In the genomic region with DNA sequence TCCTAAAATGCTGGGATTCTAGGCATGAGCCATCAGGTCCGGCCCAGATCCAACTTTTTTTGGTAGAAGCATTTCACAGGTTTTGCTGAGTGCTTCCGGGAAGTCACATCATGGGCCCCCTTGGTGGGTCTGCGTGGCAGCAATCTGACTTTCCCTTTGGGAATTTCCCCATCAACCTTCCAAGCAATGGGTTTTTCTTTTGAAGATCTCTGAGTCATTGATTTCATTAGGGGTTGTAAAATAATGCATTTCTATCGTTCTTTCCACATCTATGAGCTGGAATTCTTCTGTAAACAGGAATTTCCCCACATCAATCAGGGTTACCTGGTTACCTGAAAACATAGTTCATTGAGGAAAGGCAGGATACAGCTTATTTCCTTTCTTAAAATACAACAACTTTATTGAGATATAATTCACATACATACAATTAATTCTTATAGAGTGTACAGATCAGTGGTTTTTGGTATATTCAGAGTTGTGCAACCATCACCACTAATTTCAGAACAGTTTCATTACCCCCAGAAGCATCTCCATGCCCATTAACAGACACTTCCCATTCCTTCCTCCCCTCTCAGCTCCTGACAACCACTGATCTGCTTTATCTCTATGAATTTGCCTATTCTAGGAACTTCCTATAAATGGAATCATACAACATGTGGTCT, we compare ENCODE assay signal across 14 cellular contexts. TPM values are rescaled to one million over a fixed set of nuclear protein-coding genes. Genes with fewer than 3 reads are reported as not detected.
A peak's percentile ranks its signal among the peaks of the same experiment; 100 is the strongest.
DNase-seq lines count a peak whose midpoint lies in the region; ATAC-seq and FAIRE-seq lines count a peak whose summit lies in the region.
"Had no signal": no experiment of that assay in that cellular context is flagged by ENCODE, and none has a peak within 500 bp of the region (broad histone marks: within the 10 kb centered on the region; RNA-seq: fewer than 3 reads in every experiment).

No MANE protein-coding gene starts in this region.

- peaks cover 24% of the 10 kb centered on the region for H3K4me1 Mint-ChIP-seq in activated CD4-positive, alpha-beta T cell treated with anti-CD3 and anti-CD28 coated beads for 36 hours

- DNase-seq in activated CD4-positive, alpha-beta T cell treated with anti-CD3 and anti-CD28 coated beads for 36 hours: no peak
- DNase-seq in activated CD4-positive, alpha-beta T cell treated with anti-CD3 and anti-CD28 coated beads for 48 hours: no peak
- DNase-seq in RCC 7860 (ENCODE audit: low spot score) (peak; percentile 80), kidney glomerular epithelial cell (lab: John Stamatoyannopoulos, UW) (peak; percentile 50), NCI-H524 treated with DMSO at 0.1 percent for 48 hours (lab: John Stamatoyannopoulos, UW) (no peak)
- DNase-seq in activated naive CD4-positive, alpha-beta T cell treated with anti-CD3 and anti-CD28 coated beads, Interleukin-2, amount 50 U/mL, for 16 hours: no peak
- DNase-seq: central memory CD4-positive, alpha-beta T cell; mesendoderm; NCI-H1930; upper lobe of right lung had no signal

- POLR2A ChIA-PET in activated CD4-positive, alpha-beta T cell treated with anti-CD3 and anti-CD28 coated beads for 36 hours (lab: Charles Lee): no interaction called here

- peak overlapping the region; percentile 13 for H3K27ac Mint-ChIP-seq in activated CD4-positive, alpha-beta T cell treated with anti-CD3 and anti-CD28 coated beads for 36 hours
- H3K27ac Mint-ChIP-seq: activated T-helper 2 cell treated with anti-CD3 and anti-CD28 coated beads, Interferon-gamma antibody, Interleukin-2, Interleukin-4, amounts not matched to agents 10 μg/mL and 5 μg/mL and 100 μg/mL, durations not matched to agents 14 hours and 24 hours and 36 hours had no signal

- FAIRE-seq in RCC 7860 (lab: Jason Lieb, UNC): no peak
- FAIRE-seq: A549, D721Med had no signal

- no peaks in the 10 kb centered on the region for H3K27me3 Mint-ChIP-seq in activated CD4-positive, alpha-beta T cell treated with anti-CD3 and anti-CD28 coated beads for 36 hours

- no peaks in the 10 kb centered on the region for H3K36me3 Mint-ChIP-seq in activated CD4-positive, alpha-beta T cell treated with anti-CD3 and anti-CD28 coated beads for 36 hours (ENCODE audit: low read depth)

- H3K9me3 Mint-ChIP-seq in activated CD4-positive, alpha-beta T cell treated with anti-CD3 and anti-CD28 coated beads for 36 hours (ENCODE audit: low read depth): peaks cover 7% of the 10 kb centered on the region
- H3K9me3 Mint-ChIP-seq: activated T-helper 2 cell treated with anti-CD3 and anti-CD28 coated beads, Interferon-gamma antibody, Interleukin-2, Interleukin-4, amounts not matched to agents 10 μg/mL and 5 μg/mL and 100 μg/mL, durations not matched to agents 14 hours and 24 hours and 36 hours had no signal

- no peak for ATAC-seq in activated CD4-positive, alpha-beta T cell treated with anti-CD3 and anti-CD28 coated beads for 36 hours
- ATAC-seq: A549, upper lobe of right lung had no signal

- no peak overlapping the region for H3K4me3 Mint-ChIP-seq in activated CD4-positive, alpha-beta T cell treated with anti-CD3 and anti-CD28 coated beads for 36 hours

- CTCF ChIA-PET in activated CD4-positive, alpha-beta T cell treated with anti-CD3 and anti-CD28 coated beads for 36 hours (lab: Charles Lee): interaction anchor here (1.0 to 2.4 kb wide), 3 partner anchors 9 to 23 kb away, joined by 3 to 8 read pairs (median 4); no protein-coding TSS in a partner anchor

- intact Hi-C loops in activated CD4-positive, alpha-beta T cell treated with anti-CD3 and anti-CD28 coated beads for 36 hours (cut with DNase I, micrococcal nuclease): no loop called here

RNA-seq across cellular contexts. Expression of gene ZBTB17, which starts 9.8 kb away (rescaled TPM):
- 10 to 100 TPM; 47.7 to 48.3 TPM for total RNA-seq in activated CD4-positive, alpha-beta T cell treated with anti-CD3 and anti-CD28 coated beads for 36 hours

RNA-seq across cellular contexts. Expression of gene SRARP, which starts 18.3 kb away (rescaled TPM):
- not detected for total RNA-seq in activated CD4-positive, alpha-beta T cell treated with anti-CD3 and anti-CD28 coated beads for 36 hours
- total RNA-seq: activated T-helper 2 cell treated with anti-CD3 and anti-CD28 coated beads, Interferon-gamma antibody, Interleukin-2, Interleukin-4, amounts not matched to agents 10 μg/mL and 5 μg/mL and 100 μg/mL, durations not matched to agents 14 hours and 24 hours and 36 hours; osteocyte; upper lobe of right lung had no signal

RNA-seq across cellular contexts. Expression of gene HSPB7, which starts 32.1 kb away (rescaled TPM):
- not detected for total RNA-seq in activated CD4-positive, alpha-beta T cell treated with anti-CD3 and anti-CD28 coated beads for 36 hours
- total RNA-seq: activated T-helper 2 cell treated with anti-CD3 and anti-CD28 coated beads, Interferon-gamma antibody, Interleukin-2, Interleukin-4, amounts not matched to agents 10 μg/mL and 5 μg/mL and 100 μg/mL, durations not matched to agents 14 hours and 24 hours and 36 hours had no signal

RNA-seq across cellular contexts. Expression of gene CLCNKA, which starts 36.1 kb away (rescaled TPM):
- not detected for total RNA-seq in activated CD4-positive, alpha-beta T cell treated with anti-CD3 and anti-CD28 coated beads for 36 hours
- total RNA-seq: activated T-helper 2 cell treated with anti-CD3 and anti-CD28 coated beads, Interferon-gamma antibody, Interleukin-2, Interleukin-4, amounts not matched to agents 10 μg/mL and 5 μg/mL and 100 μg/mL, durations not matched to agents 14 hours and 24 hours and 36 hours; osteocyte; upper lobe of right lung had no signal

RNA-seq across cellular contexts. Expression of gene CLCNKB, which starts 57.8 kb away (rescaled TPM):
- total RNA-seq in activated CD4-positive, alpha-beta T cell treated with anti-CD3 and anti-CD28 coated beads for 36 hours: not detected
- total RNA-seq: activated T-helper 2 cell treated with anti-CD3 and anti-CD28 coated beads, Interferon-gamma antibody, Interleukin-2, Interleukin-4, amounts not matched to agents 10 μg/mL and 5 μg/mL and 100 μg/mL, durations not matched to agents 14 hours and 24 hours and 36 hours; osteocyte had no signal

Comparison
In these comparisons a context has a peak if more than half of its experiments do, and no peak if none do; other contexts are left out.
1. DNase-seq: peak in RCC 7860 (single experiment) and kidney glomerular epithelial cell (single experiment); none in activated CD4-positive, alpha-beta T cell treated with anti-CD3 and anti-CD28 coated beads for 36 hours (single experiment), activated CD4-positive, alpha-beta T cell treated with anti-CD3 and anti-CD28 coated beads for 48 hours (single experiment), NCI-H524 treated with DMSO at 0.1 percent for 48 hours (single experiment) and activated naive CD4-positive, alpha-beta T cell treated with anti-CD3 and anti-CD28 coated beads, Interleukin-2, amount 50 U/mL, for 16 hours (single experiment).